In genomic region chr5:137888875-137889759, GRCh38 we compare ENCODE assay signal across 8 cellular contexts. TPM values are rescaled to one million over a fixed set of nuclear protein-coding genes. Genes with fewer than 3 reads are reported as not detected.
A peak's percentile ranks its signal among the peaks of the same experiment; 100 is the strongest.
DNase-seq lines count a peak whose midpoint lies in the region; TF ChIP-seq lines count a peak whose summit lies in the region.

TSS of gene PKD2L2 (plus strand) at chr5:137889457. CDS start at chr5:137889492, 35 bp downstream.

- POLR2A ChIA-PET in GM10248 (lab: Yijun Ruan, JAX): interaction anchor here (0.7 to 1.0 kb wide), 5 partner anchors 14 to 160 kb away, joined by 3 read pairs; partner anchors contain the start of gene HNRNPA0

- peak within 1 kb of the TSS; percentile 47 for H3K4me3 ChIP-seq in HFF-Myc (replicated peaks; ENCODE audit: low read depth, low read length)

- TF ChIP-seq CTCF in GM10248 (IDR thresholded peaks at IDR 0.05; ENCODE audit: control extremely low read depth, extremely low read depth, low read depth, missing control alignments): peak; percentile 46
- no peak for TF ChIP-seq CTCF in HFF-Myc (IDR thresholded peaks at IDR 0.05; ENCODE audit: low read depth, low read length, missing control alignments)

- H3K27ac ChIP-seq in epithelial cell of prostate: peak within 1 kb of the TSS; percentile 61

- CTCF ChIA-PET in GM10248 (lab: Yijun Ruan, JAX): interaction anchor here (0.7 to 3.9 kb wide), 20 partner anchors 9 to 229 kb away, joined by 3 to 21 read pairs (median 4); no protein-coding TSS in a partner anchor

- DNase-seq in GM10248 (ENCODE audit: extremely low spot score): peak; percentile 86
- DNase-seq in HFF-Myc (ENCODE audit: extremely low read depth, low read depth): peak; percentile 20
- DNase-seq in NCI-H510A (lab: John Stamatoyannopoulos, UW): peak; percentile 40
- peak; percentile 54 for DNase-seq in activated CD8-positive, alpha-beta memory T cell treated with anti-CD3 and anti-CD28 coated beads, Interleukin-2, amount 50 U/mL, for 24 hours (ENCODE audit: extremely low read depth)
- peak; percentile 31 for DNase-seq in epithelial cell of prostate (ENCODE audit: low read depth, low spot score)
- DNase-seq in mucosa of gallbladder (ENCODE audit: low spot score): peak; percentile 86
- DNase-seq in stimulated activated CD8-positive, alpha-beta memory T cell treated with anti-CD3 and anti-CD28 coated beads, Interleukin-4, amount 100 ng/mL, for 24 hours (ENCODE audit: low read depth): peak; percentile 74
- DNase-seq in NCI-H146 treated with DMSO at 0.1 percent for 48 hours (lab: John Stamatoyannopoulos, UW; ENCODE audit: unreplicated experiment): no peak

RNA-seq across cellular contexts. Expression of gene PKD2L2, which starts in this region (rescaled TPM):
- not detected for total RNA-seq in mucosa of gallbladder

Comparison
In these comparisons a context has a peak if more than half of its experiments do, and no peak if none do; other contexts are left out.
1. Peak in DNase-seq in mucosa of gallbladder; RNA of the gene not detected or under 1 TPM.